ENCODE assay signal across 1 cellular context in genomic region chr9:124110307-124110915, GRCh38.
TF ChIP-seq lines count a peak whose summit lies in the region.

No MANE protein-coding gene starts in this region.

TF ChIP-seq in HepG2, 621 proteins besides CTCF, POLR2A, EP300 and RAD21 (continued from another document and continues in another):
- TF ChIP-seq, protein P1, sequence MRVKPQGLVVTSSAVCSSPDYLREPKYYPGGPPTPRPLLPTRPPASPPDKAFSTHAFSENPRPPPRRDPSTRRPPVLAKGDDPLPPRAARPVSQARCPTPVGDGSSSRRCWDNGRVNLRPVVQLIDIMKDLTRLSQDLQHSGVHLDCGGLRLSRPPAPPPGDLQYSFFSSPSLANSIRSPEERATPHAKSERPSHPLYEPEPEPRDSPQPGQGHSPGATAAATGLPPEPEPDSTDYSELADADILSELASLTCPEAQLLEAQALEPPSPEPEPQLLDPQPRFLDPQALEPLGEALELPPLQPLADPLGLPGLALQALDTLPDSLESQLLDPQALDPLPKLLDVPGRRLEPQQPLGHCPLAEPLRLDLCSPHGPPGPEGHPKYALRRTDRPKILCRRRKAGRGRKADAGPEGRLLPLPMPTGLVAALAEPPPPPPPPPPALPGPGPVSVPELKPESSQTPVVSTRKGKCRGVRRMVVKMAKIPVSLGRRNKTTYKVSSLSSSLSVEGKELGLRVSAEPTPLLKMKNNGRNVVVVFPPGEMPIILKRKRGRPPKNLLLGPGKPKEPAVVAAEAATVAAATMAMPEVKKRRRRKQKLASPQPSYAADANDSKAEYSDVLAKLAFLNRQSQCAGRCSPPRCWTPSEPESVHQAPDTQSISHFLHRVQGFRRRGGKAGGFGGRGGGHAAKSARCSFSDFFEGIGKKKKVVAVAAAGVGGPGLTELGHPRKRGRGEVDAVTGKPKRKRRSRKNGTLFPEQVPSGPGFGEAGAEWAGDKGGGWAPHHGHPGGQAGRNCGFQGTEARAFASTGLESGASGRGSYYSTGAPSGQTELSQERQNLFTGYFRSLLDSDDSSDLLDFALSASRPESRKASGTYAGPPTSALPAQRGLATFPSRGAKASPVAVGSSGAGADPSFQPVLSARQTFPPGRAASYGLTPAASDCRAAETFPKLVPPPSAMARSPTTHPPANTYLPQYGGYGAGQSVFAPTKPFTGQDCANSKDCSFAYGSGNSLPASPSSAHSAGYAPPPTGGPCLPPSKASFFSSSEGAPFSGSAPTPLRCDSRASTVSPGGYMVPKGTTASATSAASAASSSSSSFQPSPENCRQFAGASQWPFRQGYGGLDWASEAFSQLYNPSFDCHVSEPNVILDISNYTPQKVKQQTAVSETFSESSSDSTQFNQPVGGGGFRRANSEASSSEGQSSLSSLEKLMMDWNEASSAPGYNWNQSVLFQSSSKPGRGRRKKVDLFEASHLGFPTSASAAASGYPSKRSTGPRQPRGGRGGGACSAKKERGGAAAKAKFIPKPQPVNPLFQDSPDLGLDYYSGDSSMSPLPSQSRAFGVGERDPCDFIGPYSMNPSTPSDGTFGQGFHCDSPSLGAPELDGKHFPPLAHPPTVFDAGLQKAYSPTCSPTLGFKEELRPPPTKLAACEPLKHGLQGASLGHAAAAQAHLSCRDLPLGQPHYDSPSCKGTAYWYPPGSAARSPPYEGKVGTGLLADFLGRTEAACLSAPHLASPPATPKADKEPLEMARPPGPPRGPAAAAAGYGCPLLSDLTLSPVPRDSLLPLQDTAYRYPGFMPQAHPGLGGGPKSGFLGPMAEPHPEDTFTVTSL (CRISPR knock-in tag; IDR thresholded peaks at IDR 0.05; ENCODE audit: borderline replicate concordance): peak; percentile 93
- TF ChIP-seq, protein P2, sequence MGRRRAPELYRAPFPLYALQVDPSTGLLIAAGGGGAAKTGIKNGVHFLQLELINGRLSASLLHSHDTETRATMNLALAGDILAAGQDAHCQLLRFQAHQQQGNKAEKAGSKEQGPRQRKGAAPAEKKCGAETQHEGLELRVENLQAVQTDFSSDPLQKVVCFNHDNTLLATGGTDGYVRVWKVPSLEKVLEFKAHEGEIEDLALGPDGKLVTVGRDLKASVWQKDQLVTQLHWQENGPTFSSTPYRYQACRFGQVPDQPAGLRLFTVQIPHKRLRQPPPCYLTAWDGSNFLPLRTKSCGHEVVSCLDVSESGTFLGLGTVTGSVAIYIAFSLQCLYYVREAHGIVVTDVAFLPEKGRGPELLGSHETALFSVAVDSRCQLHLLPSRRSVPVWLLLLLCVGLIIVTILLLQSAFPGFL (CRISPR knock-in tag; IDR thresholded peaks at IDR 0.05): peak; percentile 99
- TF ChIP-seq KLF9 (CRISPR knock-in tag; IDR thresholded peaks at IDR 0.05; ENCODE audit: low read depth) (peak; percentile 99), ZNF737 (CRISPR knock-in tag; IDR thresholded peaks at IDR 0.05; ENCODE audit: borderline replicate concordance) (peak; percentile 100), ARID3A (IDR thresholded peaks at IDR 0.05; ENCODE audit: low read depth, low read length) (peak; percentile 30; the same call in 1 of the 2 replicates), NCOA2 (CRISPR knock-in tag; IDR thresholded peaks at IDR 0.05) (peak; percentile 97), TSC22D2 (CRISPR knock-in tag; IDR thresholded peaks at IDR 0.05; ENCODE audit: borderline replicate concordance) (peak; percentile 100), ZNF761 (CRISPR knock-in tag; conservative IDR thresholded peaks at IDR 0.05) (no peak; the same call in 1 of the 2 replicates), SRSF4 (IDR thresholded peaks at IDR 0.05; ENCODE audit: low read depth, low read length, poor library complexity, severe bottlenecking) (no peak), HNRNPLL (IDR thresholded peaks at IDR 0.05; ENCODE audit: low read depth, low read length, poor library complexity, severe bottlenecking) (no peak), IRX3 (CRISPR knock-in tag; IDR thresholded peaks at IDR 0.05; ENCODE audit: borderline replicate concordance, low read depth) (peak; percentile 100), SIX4 (CRISPR knock-in tag; IDR thresholded peaks at IDR 0.05) (peak; percentile 98), MATR3 (CRISPR knock-in tag; IDR thresholded peaks at IDR 0.05) (no peak), ZUFSP (CRISPR knock-in tag; IDR thresholded peaks at IDR 0.05; ENCODE audit: borderline replicate concordance) (peak; percentile 91; the same call in 1 of the 2 replicates), SP5 (CRISPR knock-in tag; IDR thresholded peaks at IDR 0.05; ENCODE audit: borderline replicate concordance, low read depth) (peak; percentile 92), ZNF263 (CRISPR knock-in tag; IDR thresholded peaks at IDR 0.05) (peak; percentile 95), MIER3 (CRISPR knock-in tag; IDR thresholded peaks at IDR 0.05; ENCODE audit: borderline replicate concordance) (peak; percentile 100), TCF7L2 (IDR thresholded peaks at IDR 0.05; ENCODE audit: low read depth, low read length) (no peak), NFE2L2 (IDR thresholded peaks at IDR 0.05; ENCODE audit: low read length) (no peak), ZBTB10 (CRISPR knock-in tag; IDR thresholded peaks at IDR 0.05; ENCODE audit: borderline replicate concordance) (peak; percentile 99), GTF2F1 (IDR thresholded peaks at IDR 0.05; ENCODE audit: low read length) (no peak), KLF6 (CRISPR knock-in tag; IDR thresholded peaks at IDR 0.05) (peak; percentile 100), ZNF33B (CRISPR knock-in tag; IDR thresholded peaks at IDR 0.05) (peak; percentile 97), ZNF20 (CRISPR knock-in tag; IDR thresholded peaks at IDR 0.05) (peak; percentile 98), KAT8 (CRISPR knock-in tag; IDR thresholded peaks at IDR 0.05) (peak; percentile 96), ZMYM4 (CRISPR knock-in tag; IDR thresholded peaks at IDR 0.05) (peak; percentile 93), ZNF644 (CRISPR knock-in tag; IDR thresholded peaks at IDR 0.05; ENCODE audit: low read depth) (peak; percentile 97), STAT5B (CRISPR knock-in tag; IDR thresholded peaks at IDR 0.05) (peak; percentile 100), ATF6 (CRISPR knock-in tag; conservative IDR thresholded peaks at IDR 0.05) (peak; percentile 100), FOXA3 (CRISPR knock-in tag; IDR thresholded peaks at IDR 0.05) (peak; percentile 91), MEIS2 (CRISPR knock-in tag; IDR thresholded peaks at IDR 0.05) (peak; percentile 100), ATF7 (IDR thresholded peaks at IDR 0.05) (no peak), ATF7 (CRISPR knock-in tag; IDR thresholded peaks at IDR 0.05) (peak; percentile 87), ZBTB1 (CRISPR knock-in tag; IDR thresholded peaks at IDR 0.05; ENCODE audit: borderline replicate concordance) (peak; percentile 99), MXD4 (CRISPR knock-in tag; IDR thresholded peaks at IDR 0.05) (peak; percentile 99)
- TF ChIP-seq, protein P3, sequence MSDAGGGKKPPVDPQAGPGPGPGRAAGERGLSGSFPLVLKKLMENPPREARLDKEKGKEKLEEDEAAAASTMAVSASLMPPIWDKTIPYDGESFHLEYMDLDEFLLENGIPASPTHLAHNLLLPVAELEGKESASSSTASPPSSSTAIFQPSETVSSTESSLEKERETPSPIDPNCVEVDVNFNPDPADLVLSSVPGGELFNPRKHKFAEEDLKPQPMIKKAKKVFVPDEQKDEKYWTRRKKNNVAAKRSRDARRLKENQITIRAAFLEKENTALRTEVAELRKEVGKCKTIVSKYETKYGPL (CRISPR knock-in tag; IDR thresholded peaks at IDR 0.05): peak; percentile 100
- TF ChIP-seq, protein P4, sequence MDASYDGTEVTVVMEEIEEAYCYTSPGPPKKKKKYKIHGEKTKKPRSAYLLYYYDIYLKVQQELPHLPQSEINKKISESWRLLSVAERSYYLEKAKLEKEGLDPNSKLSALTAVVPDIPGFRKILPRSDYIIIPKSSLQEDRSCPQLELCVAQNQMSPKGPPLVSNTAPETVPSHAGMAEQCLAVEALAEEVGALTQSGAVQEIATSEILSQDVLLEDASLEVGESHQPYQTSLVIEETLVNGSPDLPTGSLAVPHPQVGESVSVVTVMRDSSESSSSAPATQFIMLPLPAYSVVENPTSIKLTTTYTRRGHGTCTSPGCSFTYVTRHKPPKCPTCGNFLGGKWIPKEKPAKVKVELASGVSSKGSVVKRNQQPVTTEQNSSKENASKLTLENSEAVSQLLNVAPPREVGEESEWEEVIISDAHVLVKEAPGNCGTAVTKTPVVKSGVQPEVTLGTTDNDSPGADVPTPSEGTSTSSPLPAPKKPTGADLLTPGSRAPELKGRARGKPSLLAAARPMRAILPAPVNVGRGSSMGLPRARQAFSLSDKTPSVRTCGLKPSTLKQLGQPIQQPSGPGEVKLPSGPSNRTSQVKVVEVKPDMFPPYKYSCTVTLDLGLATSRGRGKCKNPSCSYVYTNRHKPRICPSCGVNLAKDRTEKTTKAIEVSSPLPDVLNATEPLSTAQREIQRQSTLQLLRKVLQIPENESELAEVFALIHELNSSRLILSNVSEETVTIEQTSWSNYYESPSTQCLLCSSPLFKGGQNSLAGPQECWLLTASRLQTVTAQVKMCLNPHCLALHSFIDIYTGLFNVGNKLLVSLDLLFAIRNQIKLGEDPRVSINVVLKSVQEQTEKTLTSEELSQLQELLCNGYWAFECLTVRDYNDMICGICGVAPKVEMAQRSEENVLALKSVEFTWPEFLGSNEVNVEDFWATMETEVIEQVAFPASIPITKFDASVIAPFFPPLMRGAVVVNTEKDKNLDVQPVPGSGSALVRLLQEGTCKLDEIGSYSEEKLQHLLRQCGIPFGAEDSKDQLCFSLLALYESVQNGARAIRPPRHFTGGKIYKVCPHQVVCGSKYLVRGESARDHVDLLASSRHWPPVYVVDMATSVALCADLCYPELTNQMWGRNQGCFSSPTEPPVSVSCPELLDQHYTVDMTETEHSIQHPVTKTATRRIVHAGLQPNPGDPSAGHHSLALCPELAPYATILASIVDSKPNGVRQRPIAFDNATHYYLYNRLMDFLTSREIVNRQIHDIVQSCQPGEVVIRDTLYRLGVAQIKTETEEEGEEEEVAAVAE (CRISPR knock-in tag; IDR thresholded peaks at IDR 0.05; ENCODE audit: borderline replicate concordance): peak; percentile 99
- TF ChIP-seq, protein P5, sequence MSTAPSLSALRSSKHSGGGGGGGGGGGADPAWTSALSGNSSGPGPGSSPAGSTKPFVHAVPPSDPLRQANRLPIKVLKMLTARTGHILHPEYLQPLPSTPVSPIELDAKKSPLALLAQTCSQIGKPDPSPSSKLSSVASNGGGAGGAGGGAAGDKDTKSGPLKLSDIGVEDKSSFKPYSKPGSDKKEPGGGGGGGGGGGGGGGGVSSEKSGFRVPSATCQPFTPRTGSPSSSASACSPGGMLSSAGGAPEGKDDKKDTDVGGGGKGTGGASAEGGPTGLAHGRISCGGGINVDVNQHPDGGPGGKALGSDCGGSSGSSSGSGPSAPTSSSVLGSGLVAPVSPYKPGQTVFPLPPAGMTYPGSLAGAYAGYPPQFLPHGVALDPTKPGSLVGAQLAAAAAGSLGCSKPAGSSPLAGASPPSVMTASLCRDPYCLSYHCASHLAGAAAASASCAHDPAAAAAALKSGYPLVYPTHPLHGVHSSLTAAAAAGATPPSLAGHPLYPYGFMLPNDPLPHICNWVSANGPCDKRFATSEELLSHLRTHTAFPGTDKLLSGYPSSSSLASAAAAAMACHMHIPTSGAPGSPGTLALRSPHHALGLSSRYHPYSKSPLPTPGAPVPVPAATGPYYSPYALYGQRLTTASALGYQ (CRISPR knock-in tag; IDR thresholded peaks at IDR 0.05): peak; percentile 97
